ENCODE assay signal across 18 cellular contexts in genomic region chr2:234256516-234256915, GRCh38.
A peak's percentile ranks its signal among the peaks of the same experiment; 100 is the strongest.
DNase-seq lines count a peak whose midpoint lies in the region; ATAC-seq, FAIRE-seq and TF ChIP-seq lines count a peak whose summit lies in the region.
"Had no signal": no experiment of that assay in that cellular context is flagged by ENCODE, and none has a peak within 500 bp of the region (broad histone marks: within the 10 kb centered on the region; RNA-seq: fewer than 3 reads in every experiment).

No MANE protein-coding gene starts in this region.

- H3K27ac ChIP-seq in CD4-positive, CD25-positive, alpha-beta regulatory T cell (ENCODE audit: insufficient read depth, low read length, poor library complexity, severe bottlenecking) = no peak overlapping the region
- H3K27ac ChIP-seq in IMR-90 (ENCODE audit: insufficient read depth, low read length) (no peak overlapping the region), hepatocyte (no peak overlapping the region)
- H3K27ac ChIP-seq: BLaER1 treated with 17β-estradiol and CSF1 and Interleukin-3, amounts not matched to agents 10 nM and 100 nM had no signal

- H3K4me3 Mint-ChIP-seq in CD4-positive, CD25-positive, alpha-beta regulatory T cell = no peak overlapping the region

- peak overlapping the region; percentile 49; the same call in 2 of the 3 replicates for H2BK15ac ChIP-seq in IMR-90 (ENCODE audit: low read depth, low read length)

- no peak overlapping the region for H2AK9ac ChIP-seq in IMR-90 (replicated peaks; ENCODE audit: low read depth, low read length, poor library complexity)

- peaks cover 4% of the 10 kb centered on the region for H3K27me3 Mint-ChIP-seq in CD4-positive, CD25-positive, alpha-beta regulatory T cell

- peaks cover 3% of the 10 kb centered on the region for H4K20me1 ChIP-seq in IMR-90 (ENCODE audit: insufficient read depth, low read length)
- H4K20me1 ChIP-seq in hepatocyte (ENCODE audit: insufficient read depth, poor library complexity, severe bottlenecking) = no peaks in the 10 kb centered on the region
- H4K20me1 ChIP-seq: BLaER1 treated with 17β-estradiol and CSF1 and Interleukin-3, amounts not matched to agents 10 nM and 100 nM had no signal

- TF ChIP-seq CTCF in IMR-90 (conservative IDR thresholded peaks at IDR 0.05; ENCODE audit: low read depth, low read length) (no peak), bronchial epithelial cell (IDR thresholded peaks at IDR 0.05; ENCODE audit: insufficient read depth, low read length, severe bottlenecking) (no peak), hepatocyte (IDR thresholded peaks at IDR 0.05; ENCODE audit: poor library complexity) (no peak)

- WGBS in IMR-90 (ENCODE audit: extremely low coverage in 2 of 2, insufficient read length in 1 of 2), 2 experiments = no CpG with 5 or more reads among the region's 3 CpGs
- WGBS in hepatocyte (ENCODE audit: low lambda C conversion rate, missing lambda C conversion rate) = 46% methylated on average over 3 of the region's 3 CpGs

- H2AFZ ChIP-seq in IMR-90 (replicated peaks; ENCODE audit: low read length, poor library complexity) (no peak overlapping the region), hepatocyte (no peak overlapping the region)

- no peaks in the 10 kb centered on the region for H3K79me1 ChIP-seq in IMR-90 (ENCODE audit: low read depth in 1 of 2, low read length in 2 of 2)

- no peak overlapping the region for H3K9ac ChIP-seq in IMR-90 (ENCODE audit: low read depth, low read length)
- H3K9ac ChIP-seq: BLaER1 treated with 17β-estradiol and CSF1 and Interleukin-3, amounts not matched to agents 10 nM and 100 nM had no signal

- no peak overlapping the region for H3K4ac ChIP-seq in IMR-90 (ENCODE audit: low read depth, low read length)

- peaks cover 9% of the 10 kb centered on the region for H3K9me1 ChIP-seq in IMR-90 (ENCODE audit: insufficient read depth, low read length)

- H3K9me3 Mint-ChIP-seq in CD4-positive, CD25-positive, alpha-beta regulatory T cell = peaks cover 0 to 1% (median 0%) of the 10 kb centered on the region in 7 donors

- H4K5ac ChIP-seq in IMR-90 (ENCODE audit: low read depth, low read length) = no peak overlapping the region

- no peaks in the 10 kb centered on the region for H3K9me2 ChIP-seq in hepatocyte (replicated peaks; ENCODE audit: insufficient read depth)

- peak; percentile 58 for FAIRE-seq in bronchial epithelial cell (lab: Jason Lieb, UNC)
- FAIRE-seq: A204.1, GM19239, K562 had no signal

- dilution Hi-C loops in IMR-90 (cut with HindIII; ENCODE audit: low sequenced_read_pairs, unreplicated experiment) = no loop called here

- H3K14ac ChIP-seq in IMR-90 (replicated peaks; ENCODE audit: low read depth, low read length) = no peak overlapping the region

- H2BK120ac ChIP-seq in IMR-90 (ENCODE audit: low read depth, low read length) = peak overlapping the region; percentile 17; the same call in 1 of the 2 replicates

- H2AK5ac ChIP-seq in IMR-90 (ENCODE audit: low read depth, low read length) = peak overlapping the region; percentile 54

- peaks cover 0 to 22% (median 11%) of the 10 kb centered on the region in 4 donors for H3K4me1 Mint-ChIP-seq in CD4-positive, CD25-positive, alpha-beta regulatory T cell

- no peak for DNase-seq in CD4-positive, CD25-positive, alpha-beta regulatory T cell
- no peak for DNase-seq in IMR-90
- DNase-seq in bronchial epithelial cell (ENCODE audit: low read depth) = no peak
- DNase-seq in kidney tubule cell (ENCODE audit: low spot score) = peak; percentile 75
- DNase-seq in medulla oblongata (ENCODE audit: extremely low spot score) = no peak
- no peak for DNase-seq in hepatocyte (ENCODE audit: low spot score)
- DNase-seq in NCI-H1092 (lab: John Stamatoyannopoulos, UW) = no peak
- DNase-seq: DMS 273 treated with DMSO at 0.1 percent for 48 hours, NCI-H1436 treated with DMSO at 0.1 percent for 48 hours, NCI-H2029 treated with DMSO at 0.1 percent for 48 hours, NCI-H2171 treated with DMSO at 0.1 percent for 48 hours, NCI-H446 treated with DMSO at 0.1 percent for 48 hours, OCI-M1 had no signal

- peak overlapping the region in 2 of 3 donors; percentile 47 to 73 for H3K27ac Mint-ChIP-seq in CD4-positive, CD25-positive, alpha-beta regulatory T cell

- CTCF ChIA-PET in IMR-90 (lab: Yijun Ruan, JAX) = no interaction called here

- H3K27me3 ChIP-seq in CD4-positive, CD25-positive, alpha-beta regulatory T cell (ENCODE audit: control insufficient read depth, insufficient read depth, low read length) = no peaks in the 10 kb centered on the region
- no peaks in the 10 kb centered on the region for H3K27me3 ChIP-seq in IMR-90 (ENCODE audit: control insufficient read depth, insufficient read depth, low read length)
- H3K27me3 ChIP-seq in bronchial epithelial cell (ENCODE audit: control insufficient read depth, insufficient read depth, low read length) = no peaks in the 10 kb centered on the region
- H3K27me3 ChIP-seq in hepatocyte = no peaks in the 10 kb centered on the region
- H3K27me3 ChIP-seq: BLaER1 treated with 17β-estradiol and CSF1 and Interleukin-3, amounts not matched to agents 10 nM and 100 nM had no signal

- no peaks in the 10 kb centered on the region for H3K36me3 ChIP-seq in CD4-positive, CD25-positive, alpha-beta regulatory T cell (ENCODE audit: control insufficient read depth, insufficient read depth, low read length)
- H3K36me3 ChIP-seq in IMR-90 (ENCODE audit: control insufficient read depth, insufficient read depth, low read length) (no peaks in the 10 kb centered on the region), bronchial epithelial cell (ENCODE audit: control insufficient read depth, insufficient read depth, low read length) (no peaks in the 10 kb centered on the region), hepatocyte (replicated peaks; ENCODE audit: insufficient read depth, low read depth) (no peaks in the 10 kb centered on the region)
- H3K36me3 ChIP-seq: BLaER1 treated with 17β-estradiol and CSF1 and Interleukin-3, amounts not matched to agents 10 nM and 100 nM; HAP-1 had no signal

- H2BK20ac ChIP-seq in IMR-90 (ENCODE audit: low read depth, low read length) = peak overlapping the region; percentile 28

- no peak overlapping the region for H2BK5ac ChIP-seq in IMR-90 (ENCODE audit: low read depth, low read length, poor library complexity, severe bottlenecking)

- no peak for TF ChIP-seq POLR2A in IMR-90 (IDR thresholded peaks at IDR 0.05; ENCODE audit: low read depth, low read length)

- intact Hi-C loops in IMR-90 (cut with micrococcal nuclease) = loop anchor here (10.0 kb wide), 1 partner anchor 282 kb away; no protein-coding TSS in a partner anchor

- H3K36me3 Mint-ChIP-seq in CD4-positive, CD25-positive, alpha-beta regulatory T cell = peaks cover 2% of the 10 kb centered on the region

- no peak overlapping the region for H3K4me3 ChIP-seq in CD4-positive, CD25-positive, alpha-beta regulatory T cell (ENCODE audit: low read depth, low read length)
- no peak overlapping the region for H3K4me3 ChIP-seq in IMR-90 (ENCODE audit: insufficient read depth, low read depth, low read length)
- H3K4me3 ChIP-seq in bronchial epithelial cell (ENCODE audit: low read depth, low read length) = no peak overlapping the region
- no peak overlapping the region for H3K4me3 ChIP-seq in hepatocyte
- H3K4me3 ChIP-seq: BLaER1 treated with 17β-estradiol and CSF1 and Interleukin-3, amounts not matched to agents 10 nM and 100 nM; HAP-1; K562 had no signal

- no peak for ATAC-seq in CD4-positive, CD25-positive, alpha-beta regulatory T cell (ENCODE audit: low read depth in 2 of 2)
- no peak for ATAC-seq in IMR-90 (ENCODE audit: low read depth)
- ATAC-seq: K562 had no signal

- no peak overlapping the region for H4K8ac ChIP-seq in IMR-90 (ENCODE audit: low read depth in 2 of 2, low read length in 2 of 2)

- H3K23ac ChIP-seq in IMR-90 (ENCODE audit: low read depth, low read length) = no peak overlapping the region

- no peak for TF ChIP-seq RAD21 in IMR-90 (IDR thresholded peaks at IDR 0.05; ENCODE audit: low read length)

- H3K9me3 ChIP-seq in CD4-positive, CD25-positive, alpha-beta regulatory T cell (ENCODE audit: control insufficient read depth in 2 of 2, low read length in 2 of 2) = no peaks in the 10 kb centered on the region
- no peaks in the 10 kb centered on the region for H3K9me3 ChIP-seq in IMR-90 (ENCODE audit: control insufficient read depth, insufficient read depth, low read length)
- no peaks in the 10 kb centered on the region for H3K9me3 ChIP-seq in hepatocyte (ENCODE audit: low read depth)
- H3K9me3 ChIP-seq: BLaER1 treated with 17β-estradiol and CSF1 and Interleukin-3, amounts not matched to agents 10 nM and 100 nM; HAP-1 had no signal

- no peaks in the 10 kb centered on the region for H3K4me1 ChIP-seq in CD4-positive, CD25-positive, alpha-beta regulatory T cell (ENCODE audit: control insufficient read depth, insufficient read depth, low read length, poor library complexity, severe bottlenecking)
- peaks cover 16% of the 10 kb centered on the region for H3K4me1 ChIP-seq in IMR-90 (ENCODE audit: control insufficient read depth, insufficient read depth, low read length)
- H3K4me1 ChIP-seq in hepatocyte (ENCODE audit: insufficient read depth) = peaks cover 12% of the 10 kb centered on the region
- H3K4me1 ChIP-seq: HAP-1 had no signal

- in situ Hi-C loops in IMR-90 (cut with MboI; ENCODE audit: low sequenced_read_pairs) = loop anchor here (25.0 kb wide), 1 partner anchor 856 kb away; no protein-coding TSS in a partner anchor

- H4K91ac ChIP-seq in IMR-90 (ENCODE audit: insufficient read depth, low read depth, low read length) = no peak overlapping the region

- no peaks in the 10 kb centered on the region for H3K79me2 ChIP-seq in hepatocyte

- no TSS peak for BruUV-seq in IMR-90 (replicated peaks; lab: Mats Ljungman, UMichigan)

- no peak overlapping the region for H3K18ac ChIP-seq in IMR-90 (ENCODE audit: low read depth, low read length)

- POLR2A ChIA-PET in IMR-90 (lab: Charles Lee; ENCODE audit: unreplicated experiment) = no interaction called here

- no peak overlapping the region for H3K56ac ChIP-seq in IMR-90 (ENCODE audit: extremely low read depth, insufficient read depth, low read length)

- H3K4me2 ChIP-seq in IMR-90 (ENCODE audit: low read depth, low read length) (no peak overlapping the region), hepatocyte (no peak overlapping the region)
- H3K4me2 ChIP-seq: BLaER1 treated with 17β-estradiol and CSF1 and Interleukin-3, amounts not matched to agents 10 nM and 100 nM had no signal

TF ChIP-seq in IMR-90, 13 proteins besides CTCF, POLR2A, EP300 and RAD21 (continues in another document):
- TF ChIP-seq RFX5 (IDR thresholded peaks at IDR 0.05; ENCODE audit: low read depth, low read length) (no peak), CHD1 (IDR thresholded peaks at IDR 0.05; ENCODE audit: low read depth, low read length) (no peak), NFE2L2 (IDR thresholded peaks at IDR 0.05; ENCODE audit: low read depth, low read length) (no peak), RCOR1 (IDR thresholded peaks at IDR 0.05; ENCODE audit: insufficient replicate concordance, low read length) (no peak), SMC3 (IDR thresholded peaks at IDR 0.05; ENCODE audit: low read depth, low read length) (no peak), MAZ (IDR thresholded peaks at IDR 0.05; ENCODE audit: borderline replicate concordance, low read depth, low read length) (no peak)
